In the genomic region with DNA sequence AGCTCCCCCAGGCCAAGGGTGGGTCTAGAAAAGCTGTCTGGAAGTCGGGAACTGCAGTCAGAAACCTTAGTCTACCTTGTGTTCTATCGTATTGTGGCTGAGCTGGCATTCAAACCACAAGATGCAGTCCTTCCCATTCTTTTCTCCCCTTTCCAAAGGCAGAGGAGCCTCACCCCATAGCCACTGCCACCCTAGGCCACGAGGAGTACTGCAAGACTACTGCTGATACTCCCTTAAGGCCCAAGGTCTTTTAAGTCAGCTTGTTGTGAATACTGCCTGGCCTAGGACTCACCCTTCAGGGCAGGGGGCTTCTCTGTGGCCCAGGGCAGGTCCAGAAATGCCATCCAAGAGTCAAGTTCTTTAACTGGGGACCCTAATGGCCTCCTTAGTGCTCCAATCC, we compare ENCODE assay signal across 21 cellular contexts.
"Had no signal": no experiment of that assay in that cellular context is flagged by ENCODE, and none has a peak within 500 bp of the region (broad histone marks: within the 10 kb centered on the region; RNA-seq: fewer than 3 reads in every experiment).

No MANE protein-coding gene starts in this region.

- H3K4me3 Mint-ChIP-seq: activated CD4-positive, alpha-beta T cell treated with anti-CD3 and anti-CD28 coated beads, Interleukin-2, amount 10 ng/mL, durations not matched to agents 24 days and 14 days; activated CD8-positive, alpha-beta T cell treated with anti-CD3 and anti-CD28 coated beads for 36 hours; activated naive CD8-positive, alpha-beta T cell treated with anti-CD3 and anti-CD28 coated beads, Interleukin-2, amount 10 ng/mL, durations not matched to agents 7 days and 5 days; activated T-helper 17 cell treated with anti-CD3 and anti-CD28 coated beads, Interleukin-2, amount 50 U/mL, for 72 hours; brain; naive thymus-derived CD8-positive, alpha-beta T cell; stimulated activated naive CD8-positive, alpha-beta T cell treated with anti-CD3 and anti-CD28 coated beads, Interleukin-15, amount 100 ng/mL, for 72 hours had no signal

- H3K4me3 ChIP-seq: colonic mucosa, gastroesophageal sphincter, heart left ventricle, pancreas, smooth muscle cell, suprapubic skin, transverse colon, vagina had no signal

- H3K4me1 Mint-ChIP-seq: activated CD4-positive, alpha-beta T cell treated with anti-CD3 and anti-CD28 coated beads, Interleukin-2, amount 10 ng/mL, durations not matched to agents 24 days and 14 days; activated naive CD8-positive, alpha-beta T cell treated with anti-CD3 and anti-CD28 coated beads, Interleukin-2, amount 10 ng/mL, durations not matched to agents 7 days and 5 days; activated T-helper 17 cell treated with anti-CD3 and anti-CD28 coated beads, Interleukin-2, amount 50 U/mL, for 72 hours; brain; naive thymus-derived CD8-positive, alpha-beta T cell; stimulated activated naive CD8-positive, alpha-beta T cell treated with anti-CD3 and anti-CD28 coated beads, Interleukin-15, amount 100 ng/mL, for 72 hours had no signal

- H3K27ac ChIP-seq: colonic mucosa, gastroesophageal sphincter, heart left ventricle, pancreas, suprapubic skin, transverse colon, vagina had no signal

- H3K9me3 Mint-ChIP-seq: activated CD4-positive, alpha-beta T cell treated with anti-CD3 and anti-CD28 coated beads, Interleukin-2, amount 10 ng/mL, durations not matched to agents 24 days and 14 days; activated naive CD8-positive, alpha-beta T cell treated with anti-CD3 and anti-CD28 coated beads, Interleukin-2, amount 10 ng/mL, durations not matched to agents 7 days and 5 days had no signal

- H3K9me3 ChIP-seq: colonic mucosa, pancreas, vagina had no signal

- H3K27me3 ChIP-seq: colonic mucosa, gastroesophageal sphincter, heart left ventricle, pancreas, suprapubic skin, transverse colon, vagina had no signal

- DNase-seq: activated CD4-positive, alpha-beta T cell treated with anti-CD3 and anti-CD28 coated beads, Interleukin-2, amount 10 ng/mL, durations not matched to agents 24 days and 14 days; activated CD8-positive, alpha-beta T cell treated with anti-CD3 and anti-CD28 coated beads for 36 hours; activated naive CD4-positive, alpha-beta T cell; activated naive CD8-positive, alpha-beta T cell treated with anti-CD3 and anti-CD28 coated beads, Interleukin-2, amount 10 ng/mL, durations not matched to agents 7 days and 5 days; activated T-cell treated with anti-CD3 and anti-CD28 coated beads, Interleukin-2, amount 50 U/mL, for 1 hour; amygdala; central memory CD4-positive, alpha-beta T cell; colonic mucosa; heart left ventricle; naive thymus-derived CD8-positive, alpha-beta T cell; pancreas; stimulated activated CD4-positive, alpha-beta T cell treated with anti-CD3 and anti-CD28 coated beads, Interleukin-4, amount 100 ng/mL, for 1 hour; stimulated activated naive CD8-positive, alpha-beta T cell treated with anti-CD3 and anti-CD28 coated beads, Interleukin-15, amount 100 ng/mL, for 72 hours; T-helper 9 cell; transverse colon had no signal

- H3K36me3 Mint-ChIP-seq: activated naive CD8-positive, alpha-beta T cell treated with anti-CD3 and anti-CD28 coated beads, Interleukin-2, amount 10 ng/mL, durations not matched to agents 7 days and 5 days; brain; naive thymus-derived CD8-positive, alpha-beta T cell had no signal

- H3K4me2 ChIP-seq: smooth muscle cell had no signal

- H3K4me1 ChIP-seq: colonic mucosa, gastroesophageal sphincter, heart left ventricle, pancreas, suprapubic skin, transverse colon, vagina had no signal

- H3K36me3 ChIP-seq: colonic mucosa, gastroesophageal sphincter, heart left ventricle, pancreas, suprapubic skin, transverse colon, vagina had no signal

- H3K27ac Mint-ChIP-seq: activated CD4-positive, alpha-beta T cell treated with anti-CD3 and anti-CD28 coated beads, Interleukin-2, amount 10 ng/mL, durations not matched to agents 24 days and 14 days; activated CD8-positive, alpha-beta T cell treated with anti-CD3 and anti-CD28 coated beads for 36 hours; activated naive CD8-positive, alpha-beta T cell treated with anti-CD3 and anti-CD28 coated beads, Interleukin-2, amount 10 ng/mL, durations not matched to agents 7 days and 5 days; activated T-helper 17 cell treated with anti-CD3 and anti-CD28 coated beads, Interleukin-2, amount 50 U/mL, for 72 hours; brain; naive thymus-derived CD8-positive, alpha-beta T cell; stimulated activated naive CD8-positive, alpha-beta T cell treated with anti-CD3 and anti-CD28 coated beads, Interleukin-15, amount 100 ng/mL, for 72 hours had no signal

- H3K27me3 Mint-ChIP-seq: activated CD4-positive, alpha-beta T cell treated with anti-CD3 and anti-CD28 coated beads, Interleukin-2, amount 10 ng/mL, durations not matched to agents 24 days and 14 days; activated CD8-positive, alpha-beta T cell treated with anti-CD3 and anti-CD28 coated beads for 36 hours; activated naive CD8-positive, alpha-beta T cell treated with anti-CD3 and anti-CD28 coated beads, Interleukin-2, amount 10 ng/mL, durations not matched to agents 7 days and 5 days; activated T-helper 17 cell treated with anti-CD3 and anti-CD28 coated beads, Interleukin-2, amount 50 U/mL, for 72 hours; naive thymus-derived CD8-positive, alpha-beta T cell; stimulated activated naive CD8-positive, alpha-beta T cell treated with anti-CD3 and anti-CD28 coated beads, Interleukin-15, amount 100 ng/mL, for 72 hours had no signal
